Comparison of ENCODE assay signal across 14 cellular contexts in the genomic region with DNA sequence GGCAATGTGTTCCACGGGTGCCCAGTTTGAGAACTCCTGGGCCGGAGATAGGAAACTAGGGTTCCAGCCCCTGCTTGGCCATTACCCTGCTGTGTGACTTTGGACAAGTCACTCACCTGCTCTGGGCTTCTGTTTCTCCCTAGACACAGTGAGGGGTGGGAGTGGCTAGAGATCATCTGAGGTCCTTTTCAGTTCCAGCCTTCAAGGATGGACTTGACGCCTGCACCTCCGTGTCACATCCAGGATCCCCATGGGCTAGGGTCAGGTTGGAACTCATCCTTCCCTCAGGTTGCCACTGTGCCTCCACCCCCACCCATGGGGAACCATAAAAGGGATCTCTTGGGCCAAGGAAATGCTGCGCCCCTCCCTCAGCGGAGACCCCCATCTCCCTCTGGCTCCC.
DNase-seq lines count a peak whose midpoint lies in the region; ATAC-seq and TF ChIP-seq lines count a peak whose summit lies in the region.
"Had no signal": no experiment of that assay in that cellular context is flagged by ENCODE, and none has a peak within 500 bp of the region (broad histone marks: within the 10 kb centered on the region; RNA-seq: fewer than 3 reads in every experiment).

No MANE protein-coding gene starts in this region.

- in situ Hi-C loops in gastrocnemius medialis (cut with MboI; ENCODE audit: low sequenced_read_pairs in 4 of 4): no loop called here

- TF ChIP-seq CTCF in right atrium auricular region (IDR thresholded peaks at IDR 0.05) (no peak), gastrocnemius medialis (IDR thresholded peaks at IDR 0.05 in 4 of 5, conservative IDR thresholded peaks at IDR 0.05 in 1 of 5) (no peak)

- no peak for ATAC-seq in Right ventricle myocardium superior (ENCODE audit: poor library complexity)
- no peak for ATAC-seq in gastrocnemius medialis
- ATAC-seq in GM18867 (IDR thresholded peaks at IDR 0.05; ENCODE audit: unreplicated experiment): no peak

- H3K4me1 ChIP-seq in right atrium auricular region (peaks cover 0 to 72% of the 10 kb centered on the region in 2 donors), gastrocnemius medialis (peaks cover 47 to 55% of the 10 kb centered on the region in 2 donors)

- intact Hi-C loops in Right ventricle myocardium superior (cut with DNase I) (no loop called here), gastrocnemius medialis (cut with DNase I; ENCODE audit: low total_unique reads) (no loop called here)

- H3K9me3 ChIP-seq in right atrium auricular region (no peaks in the 10 kb centered on the region), gastrocnemius medialis (no peaks in the 10 kb centered on the region)

- H3K27ac ChIP-seq in right atrium auricular region (peak overlapping the region in 1 of 2 donors; percentile 22), gastrocnemius medialis (peak overlapping the region in 3 of 4 donors; percentile 17 to 73 (median 57))

- H3K4me3 ChIP-seq in right atrium auricular region (no peak overlapping the region), gastrocnemius medialis (no peak overlapping the region)

- TF ChIP-seq POLR2A in gastrocnemius medialis (IDR thresholded peaks at IDR 0.05): no peak

- H3K27me3 ChIP-seq in right atrium auricular region (no peaks in the 10 kb centered on the region), gastrocnemius medialis (no peaks in the 10 kb centered on the region)

- DNase-seq in right atrium auricular region (ENCODE audit: low spot score) (peak; percentile 53), Right ventricle myocardium superior (no peak), ecto neural progenitor cell (ENCODE audit: low spot score) (peak; percentile 9), gastrocnemius medialis (no peak), T-helper 1 cell (no peak), cerebellum (ENCODE audit: low spot score) (no peak)
- DNase-seq: CD4-positive, alpha-beta memory T cell; DMS79 treated with DMSO at 0.1 percent for 48 hours; GDM1; H7; NCI-H1436 treated with DMSO at 0.1 percent for 48 hours; NCI-H2081; SIG-M5 had no signal

- H3K36me3 ChIP-seq in right atrium auricular region: no peaks in the 10 kb centered on the region
- no peaks in the 10 kb centered on the region for H3K36me3 ChIP-seq in gastrocnemius medialis

Comparison
In these comparisons a context has a peak if more than half of its experiments do, and no peak if none do; other contexts are left out.
1. DNase-seq: peak in right atrium auricular region (single experiment) and ecto neural progenitor cell (single experiment); none in Right ventricle myocardium superior (single experiment), gastrocnemius medialis (0 of 2), T-helper 1 cell (0 of 5) and cerebellum (single experiment).